Comparison of ENCODE assay signal across 1 cellular context in the genomic region with DNA sequence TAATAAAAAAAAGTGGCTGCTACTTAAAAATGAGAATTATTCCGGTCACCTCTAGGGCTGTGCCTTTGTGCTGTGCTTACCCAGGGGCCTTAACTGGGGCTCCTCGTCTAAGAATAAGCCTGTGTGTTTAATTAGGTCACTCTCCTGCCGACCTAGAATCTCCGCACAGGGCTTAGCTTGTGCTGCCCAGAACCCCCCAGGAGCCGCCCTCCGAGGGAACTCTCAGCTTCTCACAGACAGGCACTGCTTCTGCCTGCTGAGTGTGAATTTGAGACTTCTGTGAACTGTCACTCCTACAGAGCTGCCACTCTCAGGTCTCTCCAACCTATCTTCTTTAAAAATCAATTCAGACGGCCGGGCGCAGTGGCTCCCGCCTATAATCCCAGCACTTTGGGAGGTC.
TF ChIP-seq lines count a peak whose summit lies in the region.

No MANE protein-coding gene starts in this region.

TF ChIP-seq in GM12878, 131 proteins besides CTCF, POLR2A, EP300 and RAD21:
- no peak for TF ChIP-seq MTA3 (IDR thresholded peaks at IDR 0.05; ENCODE audit: borderline replicate concordance, low read length)
- no peak for TF ChIP-seq BCL11A (IDR thresholded peaks at IDR 0.05; ENCODE audit: low read depth, low read length)
- TF ChIP-seq, protein P1, sequence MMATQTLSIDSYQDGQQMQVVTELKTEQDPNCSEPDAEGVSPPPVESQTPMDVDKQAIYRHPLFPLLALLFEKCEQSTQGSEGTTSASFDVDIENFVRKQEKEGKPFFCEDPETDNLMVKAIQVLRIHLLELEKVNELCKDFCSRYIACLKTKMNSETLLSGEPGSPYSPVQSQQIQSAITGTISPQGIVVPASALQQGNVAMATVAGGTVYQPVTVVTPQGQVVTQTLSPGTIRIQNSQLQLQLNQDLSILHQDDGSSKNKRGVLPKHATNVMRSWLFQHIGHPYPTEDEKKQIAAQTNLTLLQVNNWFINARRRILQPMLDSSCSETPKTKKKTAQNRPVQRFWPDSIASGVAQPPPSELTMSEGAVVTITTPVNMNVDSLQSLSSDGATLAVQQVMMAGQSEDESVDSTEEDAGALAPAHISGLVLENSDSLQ (IDR thresholded peaks at IDR 0.05): peak; percentile 75
- no peak for TF ChIP-seq JUNB (IDR thresholded peaks at IDR 0.05)
- 0 out of 2 replicates have a peak, but pooled peaks have one; percentile 13 for TF ChIP-seq SMARCA5 (IDR thresholded peaks at IDR 0.05)
- TF ChIP-seq FOS (IDR thresholded peaks at IDR 0.05; ENCODE audit: borderline replicate concordance, extremely low read depth, insufficient read length): no peak
